8 cellular contexts compared by ENCODE assay signal in the genomic region with DNA sequence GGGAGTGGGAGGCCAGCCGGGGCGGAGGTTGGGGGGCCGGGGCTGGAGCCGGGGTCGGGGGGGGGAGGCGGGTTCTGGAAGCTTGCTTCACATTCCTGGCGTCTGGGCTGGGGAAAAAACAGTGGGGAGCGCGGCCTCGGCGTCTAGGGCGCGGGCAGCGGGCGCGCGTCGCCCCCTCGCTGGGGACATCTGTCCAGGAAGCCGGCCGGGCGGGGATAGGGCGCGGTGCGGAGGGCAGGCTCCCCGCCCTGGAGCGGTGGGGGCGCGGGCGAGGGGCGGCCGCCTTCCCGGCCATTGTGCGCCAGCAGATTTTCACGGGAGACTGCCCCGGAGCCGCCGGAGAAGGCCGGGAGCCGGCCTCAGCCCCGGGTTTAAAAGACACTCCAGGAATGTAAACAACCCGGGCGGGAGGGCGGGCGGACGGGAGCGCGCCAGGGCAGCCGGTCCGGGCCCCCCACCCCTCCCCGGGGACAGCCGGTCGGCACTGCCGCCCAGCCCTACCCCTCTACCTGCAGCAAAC. TPM values are rescaled to one million over a fixed set of nuclear protein-coding genes. Genes with fewer than 3 reads are reported as not detected.
A peak's percentile ranks its signal among the peaks of the same experiment; 100 is the strongest.
DNase-seq lines count a peak whose midpoint lies in the region; ATAC-seq and TF ChIP-seq lines count a peak whose summit lies in the region.

No MANE protein-coding gene starts in this region.

- peak overlapping the region; percentile 85 for H3K27ac Mint-ChIP-seq in activated CD4-positive, alpha-beta T cell treated with anti-CD3 and anti-CD28 coated beads, Interleukin-2, amount 10 ng/mL, durations not matched to agents 24 days and 14 days
- H3K27ac Mint-ChIP-seq in activated T-helper 2 cell treated with anti-CD3 and anti-CD28 coated beads, Interferon-gamma antibody, Interleukin-2, Interleukin-4, amounts not matched to agents 10 μg/mL and 5 μg/mL and 100 μg/mL, durations not matched to agents 14 hours and 24 hours and 36 hours = no peak overlapping the region

- H3K79me2 ChIP-seq in parathyroid adenoma = peaks cover 29% of the 10 kb centered on the region

- no peaks in the 10 kb centered on the region for H3K27me3 ChIP-seq in heart left ventricle
- H3K27me3 ChIP-seq in parathyroid adenoma (ENCODE audit: control insufficient read depth, insufficient read depth, low read length) = no peaks in the 10 kb centered on the region

- peak overlapping the region; percentile 95 for H3K4me3 Mint-ChIP-seq in activated CD4-positive, alpha-beta T cell treated with anti-CD3 and anti-CD28 coated beads, Interleukin-2, amount 10 ng/mL, durations not matched to agents 24 days and 14 days
- H3K4me3 Mint-ChIP-seq in activated T-helper 2 cell treated with anti-CD3 and anti-CD28 coated beads, Interferon-gamma antibody, Interleukin-2, Interleukin-4, amounts not matched to agents 10 μg/mL and 5 μg/mL and 100 μg/mL, durations not matched to agents 14 hours and 24 hours and 36 hours (ENCODE audit: low read depth) = peak overlapping the region; percentile 86

- H3K4me3 ChIP-seq in heart left ventricle (peak overlapping the region; percentile 76 to 99 (median 92)), parathyroid adenoma (ENCODE audit: low read depth, low read length) (peak overlapping the region; percentile 72)

- ATAC-seq in heart left ventricle (peak in 3 of 4 donors; percentile 1 to 6 (median 1)), HG02870 (IDR thresholded peaks at IDR 0.05; ENCODE audit: unreplicated experiment) (no peak), HG02798 (IDR thresholded peaks at IDR 0.05; ENCODE audit: poor library complexity, unreplicated experiment) (no peak)

- peaks cover 39% of the 10 kb centered on the region for H3K4me1 Mint-ChIP-seq in activated CD4-positive, alpha-beta T cell treated with anti-CD3 and anti-CD28 coated beads, Interleukin-2, amount 10 ng/mL, durations not matched to agents 24 days and 14 days
- H3K4me1 Mint-ChIP-seq in activated T-helper 2 cell treated with anti-CD3 and anti-CD28 coated beads, Interferon-gamma antibody, Interleukin-2, Interleukin-4, amounts not matched to agents 10 μg/mL and 5 μg/mL and 100 μg/mL, durations not matched to agents 14 hours and 24 hours and 36 hours (ENCODE audit: low read depth) = peaks cover 17% of the 10 kb centered on the region

- 0 to 1% (median 1%) methylated on average over 6 to 54 of the region's 54 CpGs for WGBS in heart left ventricle, 4 donors

- peaks cover 5% of the 10 kb centered on the region for H3K36me3 Mint-ChIP-seq in activated CD4-positive, alpha-beta T cell treated with anti-CD3 and anti-CD28 coated beads, Interleukin-2, amount 10 ng/mL, durations not matched to agents 24 days and 14 days (ENCODE audit: low read depth)
- H3K36me3 Mint-ChIP-seq in activated T-helper 2 cell treated with anti-CD3 and anti-CD28 coated beads, Interferon-gamma antibody, Interleukin-2, Interleukin-4, amounts not matched to agents 10 μg/mL and 5 μg/mL and 100 μg/mL, durations not matched to agents 14 hours and 24 hours and 36 hours (ENCODE audit: low read depth) = no peaks in the 10 kb centered on the region

- TF ChIP-seq CTCF in heart left ventricle (IDR thresholded peaks at IDR 0.05) (peak in 1 of 12 donors; percentile 5), parathyroid adenoma (IDR thresholded peaks at IDR 0.05) (no peak)

- no peaks in the 10 kb centered on the region for H3K9me3 ChIP-seq in heart left ventricle
- no peaks in the 10 kb centered on the region for H3K9me3 ChIP-seq in parathyroid adenoma (ENCODE audit: control insufficient read depth, low read length)

- TF ChIP-seq POLR2A in heart left ventricle (IDR thresholded peaks at IDR 0.05) = no peak

- intact Hi-C loops in activated CD4-positive, alpha-beta T cell treated with anti-CD3 and anti-CD28 coated beads, Interleukin-2, amount 10 ng/mL, durations not matched to agents 24 days and 14 days (cut with micrococcal nuclease) = loop anchor here (1.0 kb wide), 1 partner anchor 172 kb away; no protein-coding TSS in a partner anchor
- intact Hi-C loops in activated T-helper 2 cell treated with anti-CD3 and anti-CD28 coated beads, Interferon-gamma antibody, Interleukin-2, Interleukin-4, amounts not matched to agents 10 μg/mL and 5 μg/mL and 100 μg/mL, durations not matched to agents 14 hours and 24 hours and 36 hours (cut with micrococcal nuclease) = loop anchor here (10.0 kb wide), 1 partner anchor 125 kb away; no protein-coding TSS in a partner anchor
- intact Hi-C loops in heart left ventricle (cut with DNase I) = loop anchor here in 9 of 10 donors (2.0 to 10.0 kb wide), 13 partner anchors 37 to 1038 kb away; a partner anchor contains a TSS

- H3K27me3 Mint-ChIP-seq in activated CD4-positive, alpha-beta T cell treated with anti-CD3 and anti-CD28 coated beads, Interleukin-2, amount 10 ng/mL, durations not matched to agents 24 days and 14 days = peaks cover 19% of the 10 kb centered on the region
- peaks cover 13% of the 10 kb centered on the region for H3K27me3 Mint-ChIP-seq in activated T-helper 2 cell treated with anti-CD3 and anti-CD28 coated beads, Interferon-gamma antibody, Interleukin-2, Interleukin-4, amounts not matched to agents 10 μg/mL and 5 μg/mL and 100 μg/mL, durations not matched to agents 14 hours and 24 hours and 36 hours (ENCODE audit: low read depth)

- H3K9me3 Mint-ChIP-seq in activated CD4-positive, alpha-beta T cell treated with anti-CD3 and anti-CD28 coated beads, Interleukin-2, amount 10 ng/mL, durations not matched to agents 24 days and 14 days = no peaks in the 10 kb centered on the region
- H3K9me3 Mint-ChIP-seq in activated T-helper 2 cell treated with anti-CD3 and anti-CD28 coated beads, Interferon-gamma antibody, Interleukin-2, Interleukin-4, amounts not matched to agents 10 μg/mL and 5 μg/mL and 100 μg/mL, durations not matched to agents 14 hours and 24 hours and 36 hours = no peaks in the 10 kb centered on the region

- H3K27ac ChIP-seq in heart left ventricle = peak overlapping the region; percentile 95 to 100 (median 98)
- peak overlapping the region; percentile 79 for H3K27ac ChIP-seq in parathyroid adenoma

- H2AFZ ChIP-seq in parathyroid adenoma = peak overlapping the region; percentile 81

- H3K36me3 ChIP-seq in heart left ventricle (no peaks in the 10 kb centered on the region), parathyroid adenoma (ENCODE audit: control insufficient read depth, insufficient read depth, low read length) (no peaks in the 10 kb centered on the region)

- H3K4me1 ChIP-seq in heart left ventricle (peaks cover 16 to 62% (median 55%) of the 10 kb centered on the region in 12 donors), parathyroid adenoma (peaks cover 21% of the 10 kb centered on the region)

- H3K9ac ChIP-seq in parathyroid adenoma = no peak overlapping the region

- DNase-seq in activated CD4-positive, alpha-beta T cell treated with anti-CD3 and anti-CD28 coated beads, Interleukin-2, amount 10 ng/mL, durations not matched to agents 24 days and 14 days = no peak
- no peak for DNase-seq in activated CD4-positive, alpha-beta T cell treated with anti-CD3 and anti-CD28 coated beads, Interleukin-2, amount 50 U/mL, for 48 hours
- DNase-seq in activated T-helper 2 cell treated with anti-CD3 and anti-CD28 coated beads, Interferon-gamma antibody, Interleukin-2, Interleukin-4, amounts not matched to agents 10 μg/mL and 5 μg/mL and 100 μg/mL, durations not matched to agents 14 hours and 24 hours and 36 hours (ENCODE audit: low spot score) = no peak
- DNase-seq in heart left ventricle (peak; percentile 62 to 81 (median 71)), superior temporal gyrus (ENCODE audit: extremely low spot score) (no peak)

- peak overlapping the region; percentile 85 for H3K4me2 ChIP-seq in parathyroid adenoma (ENCODE audit: low read length)

RNA-seq across cellular contexts. Expression of a gene that starts 1.4 kb away (rescaled TPM):
- 66.3 and 71.7 TPM in 2 replicates for total RNA-seq in activated CD4-positive, alpha-beta T cell treated with anti-CD3 and anti-CD28 coated beads, Interleukin-2, amount 10 ng/mL, durations not matched to agents 24 days and 14 days
- total RNA-seq in activated T-helper 2 cell treated with anti-CD3 and anti-CD28 coated beads, Interferon-gamma antibody, Interleukin-2, Interleukin-4, amounts not matched to agents 10 μg/mL and 5 μg/mL and 100 μg/mL, durations not matched to agents 14 hours and 24 hours and 36 hours = 79.2 and 80.4 TPM in 2 replicates
- 10 to 100 TPM; 39.8 to 75.4 (median 50.5) TPM for total RNA-seq in heart left ventricle
- 10 to 100 TPM; 19.7 to 45.7 TPM for polyA plus RNA-seq in heart left ventricle

Comparison
In these comparisons a context has a peak if more than half of its experiments do, and no peak if none do; other contexts are left out.
1. DNase-seq: peak in heart left ventricle (5 of 5); none in activated CD4-positive, alpha-beta T cell treated with anti-CD3 and anti-CD28 coated beads, Interleukin-2, amount 10 ng/mL, durations not matched to agents 24 days and 14 days (single experiment), activated CD4-positive, alpha-beta T cell treated with anti-CD3 and anti-CD28 coated beads, Interleukin-2, amount 50 U/mL, for 48 hours (0 of 2), activated T-helper 2 cell treated with anti-CD3 and anti-CD28 coated beads, Interferon-gamma antibody, Interleukin-2, Interleukin-4, amounts not matched to agents 10 μg/mL and 5 μg/mL and 100 μg/mL, durations not matched to agents 14 hours and 24 hours and 36 hours (single experiment) and superior temporal gyrus (single experiment).
2. ATAC-seq: peak in heart left ventricle (3 of 4); none in HG02870 (single experiment) and HG02798 (single experiment).